In the genomic region with DNA sequence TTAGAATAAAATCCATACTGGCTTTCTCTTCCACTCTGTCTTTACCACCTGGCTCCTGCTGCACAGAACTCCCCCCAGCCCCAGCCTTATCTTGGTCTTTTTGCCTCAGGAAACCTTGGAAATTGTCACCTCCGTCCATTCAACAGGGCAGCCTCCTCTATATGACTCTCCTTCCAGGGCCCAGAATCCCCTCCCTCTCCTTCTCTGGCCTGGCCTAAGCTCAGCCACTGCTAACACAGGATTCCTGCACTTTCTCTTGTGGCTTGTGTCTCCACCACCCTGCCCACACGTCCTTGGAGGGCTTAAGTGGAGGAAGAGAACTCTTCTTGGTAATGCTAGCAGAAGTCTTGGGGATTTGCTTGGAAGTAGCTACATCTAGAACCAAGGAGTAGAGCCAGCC, we compare ENCODE assay signal across 17 cellular contexts. TPM values are rescaled to one million over a fixed set of nuclear protein-coding genes. Genes with fewer than 3 reads are reported as not detected.
A peak's percentile ranks its signal among the peaks of the same experiment; 100 is the strongest.
DNase-seq lines count a peak whose midpoint lies in the region; ATAC-seq lines count a peak whose summit lies in the region.
"Had no signal": no experiment of that assay in that cellular context is flagged by ENCODE, and none has a peak within 500 bp of the region (broad histone marks: within the 10 kb centered on the region; RNA-seq: fewer than 3 reads in every experiment).

No MANE protein-coding gene starts in this region.

- no peak overlapping the region for H3K27ac ChIP-seq in CD8-positive, alpha-beta memory T cell (ENCODE audit: low read depth, low read length)
- no peak overlapping the region for H3K27ac ChIP-seq in neuronal stem cell (replicated peaks; ENCODE audit: low read length)
- H3K27ac ChIP-seq: C4-2B, SJSA1 had no signal

- peaks cover 0 to 2% (median 0%) of the 10 kb centered on the region in 5 donors for H3K9me3 Mint-ChIP-seq in CD8-positive, alpha-beta memory T cell
- H3K9me3 Mint-ChIP-seq in activated T-helper 1 cell treated with anti-CD3 and anti-CD28 coated beads, Interleukin-12 subunit alpha, Interleukin-12 subunit beta, Interleukin-2, Interleukin-4 antibody, amounts not matched to agents 30 ng/mL and 10 ng/mL and 1 ng/mL, durations not matched to agents 14 hours and 24 hours and 36 hours = no peaks in the 10 kb centered on the region
- no peaks in the 10 kb centered on the region for H3K9me3 Mint-ChIP-seq in memory B cell
- H3K9me3 Mint-ChIP-seq: GM23338 had no signal

- peak overlapping the region; percentile 40 for H3K18ac ChIP-seq in neuronal stem cell (ENCODE audit: low read length)

- no peaks in the 10 kb centered on the region for H3K9me3 ChIP-seq in CD8-positive, alpha-beta memory T cell (ENCODE audit: low read length)
- no peaks in the 10 kb centered on the region for H3K9me3 ChIP-seq in neuronal stem cell (replicated peaks in 1 of 2; ENCODE audit: control insufficient read depth in 2 of 2, insufficient read depth in 1 of 2, low read depth in 1 of 2, low read length in 2 of 2)
- H3K9me3 ChIP-seq: SJSA1 had no signal

- ATAC-seq in memory B cell (ENCODE audit: low read depth) (no peak), GM21367 (IDR thresholded peaks at IDR 0.05; ENCODE audit: unreplicated experiment) (no peak)
- ATAC-seq: GM23338, HepG2, Panc1 had no signal

- no peak overlapping the region for H3K23ac ChIP-seq in neuronal stem cell (ENCODE audit: low read depth, low read length, poor library complexity)

- H3K36me3 Mint-ChIP-seq in CD8-positive, alpha-beta memory T cell = no peaks in the 10 kb centered on the region
- H3K36me3 Mint-ChIP-seq in activated T-helper 1 cell treated with anti-CD3 and anti-CD28 coated beads, Interleukin-12 subunit alpha, Interleukin-12 subunit beta, Interleukin-2, Interleukin-4 antibody, amounts not matched to agents 30 ng/mL and 10 ng/mL and 1 ng/mL, durations not matched to agents 14 hours and 24 hours and 36 hours (ENCODE audit: low read depth) = peaks cover 2% of the 10 kb centered on the region
- no peaks in the 10 kb centered on the region for H3K36me3 Mint-ChIP-seq in memory B cell

- H3K9ac ChIP-seq in neuronal stem cell (ENCODE audit: low read depth, low read length, poor library complexity) = no peak overlapping the region

- CTCF ChIA-PET in CD8-positive, alpha-beta memory T cell (lab: Charles Lee) = no interaction called here

- no peak overlapping the region for H4K8ac ChIP-seq in neuronal stem cell (ENCODE audit: low read depth, low read length)

- H3K14ac ChIP-seq in neuronal stem cell (ENCODE audit: low read length) = no peak overlapping the region

- peaks cover 59 to 75% of the 10 kb centered on the region in 2 donors for H3K27me3 Mint-ChIP-seq in CD8-positive, alpha-beta memory T cell
- peaks cover 70% of the 10 kb centered on the region for H3K27me3 Mint-ChIP-seq in activated T-helper 1 cell treated with anti-CD3 and anti-CD28 coated beads, Interleukin-12 subunit alpha, Interleukin-12 subunit beta, Interleukin-2, Interleukin-4 antibody, amounts not matched to agents 30 ng/mL and 10 ng/mL and 1 ng/mL, durations not matched to agents 14 hours and 24 hours and 36 hours (ENCODE audit: insufficient read depth)
- peaks cover 35% of the 10 kb centered on the region for H3K27me3 Mint-ChIP-seq in memory B cell

- no peak overlapping the region for H2BK5ac ChIP-seq in neuronal stem cell (ENCODE audit: low read length)

- no peak overlapping the region for H2AK5ac ChIP-seq in neuronal stem cell (ENCODE audit: low read depth, low read length)

- intact Hi-C loops in activated T-helper 1 cell treated with anti-CD3 and anti-CD28 coated beads, Interleukin-12 subunit alpha, Interleukin-12 subunit beta, Interleukin-2, Interleukin-4 antibody, amounts not matched to agents 30 ng/mL and 10 ng/mL and 1 ng/mL, durations not matched to agents 14 hours and 24 hours and 36 hours (cut with micrococcal nuclease) = loop anchor here (5.0 to 10.0 kb wide), 2 partner anchors 64 to 428 kb away; a partner anchor contains a TSS

- H3K4me1 Mint-ChIP-seq in CD8-positive, alpha-beta memory T cell = peaks cover 13 to 26% (median 25%) of the 10 kb centered on the region in 3 donors
- peaks cover 12% of the 10 kb centered on the region for H3K4me1 Mint-ChIP-seq in activated T-helper 1 cell treated with anti-CD3 and anti-CD28 coated beads, Interleukin-12 subunit alpha, Interleukin-12 subunit beta, Interleukin-2, Interleukin-4 antibody, amounts not matched to agents 30 ng/mL and 10 ng/mL and 1 ng/mL, durations not matched to agents 14 hours and 24 hours and 36 hours (ENCODE audit: low read depth)
- H3K4me1 Mint-ChIP-seq in memory B cell = peaks cover 13% of the 10 kb centered on the region

- H3K4me3 ChIP-seq in CD8-positive, alpha-beta memory T cell (ENCODE audit: low read length) = no peak overlapping the region
- no peak overlapping the region for H3K4me3 ChIP-seq in neuronal stem cell (ENCODE audit: low read length in 2 of 2)
- H3K4me3 ChIP-seq: GM23338, SJSA1 had no signal

- WGBS in neuronal stem cell (ENCODE audit: extremely low coverage in 2 of 2, insufficient read length in 2 of 2, insufficient replicate concordance in 1 of 2), 2 donors = no CpG with 5 or more reads among the region's 2 CpGs

- H3K27me3 ChIP-seq in CD8-positive, alpha-beta memory T cell (ENCODE audit: insufficient read depth, low read length, poor library complexity, severe bottlenecking) = peaks cover 42% of the 10 kb centered on the region
- H3K27me3 ChIP-seq in neuronal stem cell (ENCODE audit: control insufficient read depth in 3 of 3, insufficient read depth in 3 of 3, low read depth in 1 of 3, low read length in 3 of 3) = peaks cover 0 to 18% (median 0%) of the 10 kb centered on the region in 3 experiments

- H3K27ac Mint-ChIP-seq in CD8-positive, alpha-beta memory T cell = no peak overlapping the region
- no peak overlapping the region for H3K27ac Mint-ChIP-seq in activated T-helper 1 cell treated with anti-CD3 and anti-CD28 coated beads, Interleukin-12 subunit alpha, Interleukin-12 subunit beta, Interleukin-2, Interleukin-4 antibody, amounts not matched to agents 30 ng/mL and 10 ng/mL and 1 ng/mL, durations not matched to agents 14 hours and 24 hours and 36 hours
- peak overlapping the region; percentile 9 for H3K27ac Mint-ChIP-seq in memory B cell
- H3K27ac Mint-ChIP-seq: GM23338 had no signal

- H2BK12ac ChIP-seq in neuronal stem cell (ENCODE audit: low read length) = no peak overlapping the region

- no peak overlapping the region for H2AFZ ChIP-seq in neuronal stem cell (ENCODE audit: low read length)
- H2AFZ ChIP-seq: GM23338 had no signal

- H2BK120ac ChIP-seq in neuronal stem cell (ENCODE audit: low read depth, low read length) = no peak overlapping the region

- H4K91ac ChIP-seq in neuronal stem cell (ENCODE audit: low read depth, low read length, poor library complexity) = no peak overlapping the region

- H3K4ac ChIP-seq in neuronal stem cell (ENCODE audit: low read length) = no peak overlapping the region

- DNase-seq in CD8-positive, alpha-beta memory T cell = no peak
- no peak for DNase-seq in activated T-helper 1 cell treated with anti-CD3 and anti-CD28 coated beads, Interleukin-12 subunit alpha, Interleukin-12 subunit beta, Interleukin-2, Interleukin-4 antibody, amounts not matched to agents 30 ng/mL and 10 ng/mL and 1 ng/mL, durations not matched to agents 14 hours and 24 hours and 36 hours (ENCODE audit: low spot score)
- DNase-seq in memory B cell (ENCODE audit: low spot score in 2 of 2) (no peak), neuronal stem cell (ENCODE audit: low spot score) (no peak), HK-2 (ENCODE audit: unreplicated experiment) (no peak), HCEC 1CT (no peak)
- DNase-seq: ACHN, COR-L47, KG1, NCI-H1105 treated with DMSO at 0.1 percent for 48 hours, NCI-H1694 had no signal

- no peaks in the 10 kb centered on the region for H3K36me3 ChIP-seq in CD8-positive, alpha-beta memory T cell (ENCODE audit: insufficient read depth, low read length)
- no peaks in the 10 kb centered on the region for H3K36me3 ChIP-seq in neuronal stem cell (replicated peaks in 1 of 2; ENCODE audit: control insufficient read depth in 2 of 2, insufficient read depth in 2 of 2, low read length in 2 of 2)
- H3K36me3 ChIP-seq: SJSA1 had no signal

- H3K79me1 ChIP-seq in neuronal stem cell (ENCODE audit: low read depth, low read length) = peaks cover 11% of the 10 kb centered on the region

- peak overlapping the region in 6 of 7 donors; percentile 8 to 81 (median 46) for H3K4me3 Mint-ChIP-seq in CD8-positive, alpha-beta memory T cell
- H3K4me3 Mint-ChIP-seq in activated T-helper 1 cell treated with anti-CD3 and anti-CD28 coated beads, Interleukin-12 subunit alpha, Interleukin-12 subunit beta, Interleukin-2, Interleukin-4 antibody, amounts not matched to agents 30 ng/mL and 10 ng/mL and 1 ng/mL, durations not matched to agents 14 hours and 24 hours and 36 hours = peak overlapping the region; percentile 60
- no peak overlapping the region for H3K4me3 Mint-ChIP-seq in memory B cell

- no peak overlapping the region for H3K4me2 ChIP-seq in neuronal stem cell (ENCODE audit: insufficient read depth, low read length, poor library complexity, severe bottlenecking)

- no peak overlapping the region for H2BK15ac ChIP-seq in neuronal stem cell (ENCODE audit: low read length)

- peaks cover 10% of the 10 kb centered on the region for H3K4me1 ChIP-seq in CD8-positive, alpha-beta memory T cell (ENCODE audit: insufficient read depth, low read length)
- peaks cover 17 to 30% of the 10 kb centered on the region in 2 donors for H3K4me1 ChIP-seq in neuronal stem cell (ENCODE audit: control insufficient read depth in 2 of 2, insufficient read depth in 1 of 2, low read depth in 1 of 2, low read length in 2 of 2)

- POLR2A ChIA-PET in CD8-positive, alpha-beta memory T cell (lab: Charles Lee) = no interaction called here

RNA-seq across cellular contexts. Expression of a gene that starts 1.5 kb away (rescaled TPM):
- total RNA-seq in CD8-positive, alpha-beta memory T cell = under 1 TPM; 0.04 TPM
- not detected for polyA plus RNA-seq in CD8-positive, alpha-beta memory T cell
- total RNA-seq in activated T-helper 1 cell treated with anti-CD3 and anti-CD28 coated beads, Interleukin-12 subunit alpha, Interleukin-12 subunit beta, Interleukin-2, Interleukin-4 antibody, amounts not matched to agents 30 ng/mL and 10 ng/mL and 1 ng/mL, durations not matched to agents 14 hours and 24 hours and 36 hours = 0.15 TPM in 1 of 2 replicates, not detected in the other
- 38.4 TPM for polyA plus RNA-seq in neuronal stem cell (2013, experiment 1 of 2)
- 37.6 TPM for polyA plus RNA-seq in neuronal stem cell (2013, experiment 2 of 2)
- total RNA-seq: SJSA1 had no signal

RNA-seq across cellular contexts. Expression of a gene that starts 33.1 kb away (rescaled TPM):
- total RNA-seq in CD8-positive, alpha-beta memory T cell = under 1 TPM in 1 of 2 experiments, not detected in 1; 0.44 TPM
- not detected for polyA plus RNA-seq in CD8-positive, alpha-beta memory T cell
- 0.18 and 0.32 TPM in 2 replicates for total RNA-seq in activated T-helper 1 cell treated with anti-CD3 and anti-CD28 coated beads, Interleukin-12 subunit alpha, Interleukin-12 subunit beta, Interleukin-2, Interleukin-4 antibody, amounts not matched to agents 30 ng/mL and 10 ng/mL and 1 ng/mL, durations not matched to agents 14 hours and 24 hours and 36 hours
- 6.1 TPM for polyA plus RNA-seq in neuronal stem cell (2013, experiment 1 of 2)
- 5.7 TPM for polyA plus RNA-seq in neuronal stem cell (2013, experiment 2 of 2)
